34 cellular contexts compared by ENCODE assay signal in the genomic region with DNA sequence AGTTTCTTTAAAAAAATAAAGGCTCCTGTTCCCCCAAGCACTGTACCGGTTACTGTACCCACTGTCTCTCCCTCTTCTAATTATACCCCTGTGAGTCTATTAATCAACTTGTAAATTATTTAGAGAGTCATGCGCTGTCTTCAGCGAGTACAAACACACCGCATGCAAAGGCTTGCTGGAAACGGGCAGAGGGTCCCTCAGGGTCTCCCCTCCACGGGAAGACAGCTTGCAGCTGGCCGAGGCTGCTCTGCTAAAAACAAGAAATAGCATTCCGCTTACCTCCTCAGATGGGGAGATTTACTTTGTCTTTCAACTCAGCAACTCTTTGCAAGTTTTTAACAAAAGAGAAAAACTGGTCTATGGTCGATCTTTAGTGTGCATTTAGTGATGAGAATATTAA.
"Had no signal": no experiment of that assay in that cellular context is flagged by ENCODE, and none has a peak within 500 bp of the region (broad histone marks: within the 10 kb centered on the region; RNA-seq: fewer than 3 reads in every experiment).

No MANE protein-coding gene starts in this region.

- ATAC-seq: activated CD4-positive, CD25-positive, alpha-beta regulatory T cell treated with anti-CD3 and anti-CD28 coated beads, Interleukin-2, amount 50 U/mL, for 24 hours; activated T-cell treated with anti-CD3 and anti-CD28 coated beads, Interleukin-2, amount 50 U/mL, for 4 hours; activated T-helper 17 cell treated with anti-CD3 and anti-CD28 coated beads, Interleukin-2, amount 50 U/mL, for 72 hours; effector memory CD8-positive, alpha-beta T cell; heart left ventricle; right lobe of liver; stimulated activated naive CD8-positive, alpha-beta T cell treated with anti-CD3 and anti-CD28 coated beads, Interleukin-15, Interleukin-2, amounts not matched to agents 100 U/mL and 50 U/mL, for 24 hours had no signal

- H3K4me1 ChIP-seq: heart left ventricle, left ventricle myocardium inferior, right lobe of liver, testis, transverse colon had no signal

- H3K27me3 ChIP-seq: neural progenitor cell, right lobe of liver, testis had no signal

- H3K9me3 ChIP-seq: heart left ventricle, left ventricle myocardium inferior, right lobe of liver, testis, transverse colon had no signal

- H3K27ac Mint-ChIP-seq: activated T-helper 17 cell treated with anti-CD3 and anti-CD28 coated beads, Interleukin-2, amount 50 U/mL, for 72 hours; effector memory CD8-positive, alpha-beta T cell; neural progenitor cell; T-helper 1 cell treated with Interleukin-12 subunit alpha and Interleukin-12 subunit beta and Interleukin-4 antibody, amounts not matched to agents 30 μg/mL and 1 μg/mL, for 36 hours had no signal

- H2AFZ ChIP-seq: neural progenitor cell had no signal

- H3K36me3 Mint-ChIP-seq: naive B cell had no signal

- H3K4me2 ChIP-seq: neural progenitor cell had no signal

- FAIRE-seq: astrocyte, endothelial cell of umbilical vein, TTC549, urothelium cell line had no signal

- H3K9me3 Mint-ChIP-seq: activated T-cell treated with anti-CD3 and anti-CD28 coated beads, Interleukin-2, amount 50 U/mL, for 4 hours; activated T-helper 17 cell treated with anti-CD3 and anti-CD28 coated beads, Interleukin-2, amount 50 U/mL, for 72 hours; effector memory CD8-positive, alpha-beta T cell; immature natural killer cell; naive B cell; neural progenitor cell; T-helper 1 cell treated with Interleukin-12 subunit alpha and Interleukin-12 subunit beta and Interleukin-4 antibody, amounts not matched to agents 30 μg/mL and 1 μg/mL, for 36 hours had no signal

- H3K4me1 Mint-ChIP-seq: activated T-helper 17 cell treated with anti-CD3 and anti-CD28 coated beads, Interleukin-2, amount 50 U/mL, for 72 hours had no signal

- H3K36me3 ChIP-seq: brain microvascular endothelial cell, heart left ventricle, left ventricle myocardium inferior, neural progenitor cell, right lobe of liver, transverse colon had no signal

- H3K27ac ChIP-seq: brain microvascular endothelial cell, heart left ventricle, left ventricle myocardium inferior, neural progenitor cell, right lobe of liver, testis, transverse colon, VCaP had no signal

- H3K4me3 ChIP-seq: heart left ventricle, left ventricle myocardium inferior, neural progenitor cell, right lobe of liver, testis, transverse colon had no signal

- DNase-seq: activated CD4-positive, alpha-beta T cell treated with anti-CD3 and anti-CD28 coated beads for 48 hours; activated CD4-positive, alpha-beta T cell treated with anti-CD3 and anti-CD28 coated beads, Interleukin-2, amount 50 U/mL, for 48 hours; activated CD8-positive, alpha-beta memory T cell treated with anti-CD3 and anti-CD28 coated beads, Interleukin-2, amount 50 U/mL, for 48 hours; activated gamma-delta T cell treated with Interleukin-2 at 50 U/mL for 16 hours; activated naive CD4-positive, alpha-beta T cell treated with anti-CD3 and anti-CD28 coated beads, Interleukin-2, amount 50 U/mL, for 16 hours; activated T-cell treated with anti-CD3 and anti-CD28 coated beads, Interleukin-2, amount 50 U/mL, for 4 hours; amniotic stem cell; brain microvascular endothelial cell; caudate nucleus; cortex of kidney; effector memory CD8-positive, alpha-beta T cell; foreskin fibroblast; heart left ventricle; hypothalamus; immature natural killer cell; kidney glomerular epithelial cell; left ventricle myocardium inferior; naive B cell; occipital lobe; stimulated activated CD4-positive, alpha-beta T cell treated with anti-CD3 and anti-CD28 coated beads, Interleukin-2, amount 100 ng/mL, for 48 hours; stimulated activated naive CD8-positive, alpha-beta T cell treated with anti-CD3 and anti-CD28 coated beads, Interleukin-15, Interleukin-2, amounts not matched to agents 100 U/mL and 50 U/mL, for 24 hours; T-helper 9 cell; testis; transverse colon had no signal

- H3K9ac ChIP-seq: neural progenitor cell had no signal

- H3K4me3 Mint-ChIP-seq: activated T-cell treated with anti-CD3 and anti-CD28 coated beads, Interleukin-2, amount 50 U/mL, for 4 hours; activated T-helper 17 cell treated with anti-CD3 and anti-CD28 coated beads, Interleukin-2, amount 50 U/mL, for 72 hours; effector memory CD8-positive, alpha-beta T cell; naive B cell; neural progenitor cell; T-helper 1 cell treated with Interleukin-12 subunit alpha and Interleukin-12 subunit beta and Interleukin-4 antibody, amounts not matched to agents 30 μg/mL and 1 μg/mL, for 36 hours had no signal
